ENCODE assay signal across 21 cellular contexts in the genomic region with DNA sequence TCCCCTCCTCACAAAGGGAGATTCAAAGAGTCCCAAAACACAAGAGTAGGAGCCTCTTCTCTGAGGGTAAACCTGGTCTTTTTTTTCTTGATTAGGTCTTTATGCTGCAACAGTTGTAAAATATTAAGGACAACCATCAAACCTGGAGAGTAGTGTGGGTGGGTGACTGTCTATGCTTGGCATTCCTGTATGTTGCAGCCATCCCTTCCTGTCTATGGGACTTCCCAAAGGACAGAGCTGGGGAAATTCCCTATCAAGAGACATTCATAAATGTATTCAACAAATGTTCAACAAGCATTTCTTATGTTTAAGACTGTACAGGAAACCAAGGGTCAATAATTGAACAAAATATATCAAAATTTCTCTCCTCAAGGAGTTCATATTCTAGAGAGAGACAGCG. TPM values are rescaled to one million over a fixed set of nuclear protein-coding genes. Genes with fewer than 3 reads are reported as not detected.
DNase-seq lines count a peak whose midpoint lies in the region; ATAC-seq and TF ChIP-seq lines count a peak whose summit lies in the region.
"Had no signal": no experiment of that assay in that cellular context is flagged by ENCODE, and none has a peak within 500 bp of the region (broad histone marks: within the 10 kb centered on the region; RNA-seq: fewer than 3 reads in every experiment).

No MANE protein-coding gene starts in this region.

- no peaks in the 10 kb centered on the region for H3K27me3 Mint-ChIP-seq in Calu3 (ENCODE audit: unreplicated experiment)
- no peaks in the 10 kb centered on the region for H3K27me3 Mint-ChIP-seq in endodermal cell (ENCODE audit: insufficient read depth)
- H3K27me3 Mint-ChIP-seq: activated CD4-positive, alpha-beta memory T cell treated with anti-CD3 and anti-CD28 coated beads for 36 hours; central memory CD8-positive, alpha-beta T cell; naive thymus-derived CD8-positive, alpha-beta T cell had no signal

- POLR2A ChIA-PET in Panc1 (lab: Charles Lee) = interaction anchor here (0.6 kb wide), 1 partner anchor 174 kb away, joined by 4 read pairs; no protein-coding TSS in a partner anchor

- H3K36me3 ChIP-seq in Panc1 (ENCODE audit: control insufficient read depth, insufficient read depth, low read length) = no peaks in the 10 kb centered on the region
- no peaks in the 10 kb centered on the region for H3K36me3 ChIP-seq in endodermal cell (ENCODE audit: control insufficient read depth, insufficient read depth, low read length)
- H3K36me3 ChIP-seq in uterus = no peaks in the 10 kb centered on the region
- peaks cover 18% of the 10 kb centered on the region for H3K36me3 ChIP-seq in left ventricle myocardium inferior

- no peaks in the 10 kb centered on the region for H3K4me1 ChIP-seq in Panc1 (ENCODE audit: control insufficient read depth, insufficient read depth, low read length)
- H3K4me1 ChIP-seq in endodermal cell (ENCODE audit: control insufficient read depth, insufficient read depth, low read length) = no peaks in the 10 kb centered on the region
- H3K4me1 ChIP-seq in uterus = peaks cover 0 to 6% of the 10 kb centered on the region in 2 donors
- H3K4me1 ChIP-seq in left ventricle myocardium inferior = peaks cover 7% of the 10 kb centered on the region

- intact Hi-C loops in Calu3 (cut with micrococcal nuclease; ENCODE audit: unreplicated experiment) = no loop called here
- intact Hi-C loops in Panc1 (cut with micrococcal nuclease; ENCODE audit: unreplicated experiment) = no loop called here
- intact Hi-C loops in uterus (cut with DNase I; ENCODE audit: low total_unique reads) = no loop called here
- intact Hi-C loops in left ventricle myocardium inferior (cut with micrococcal nuclease) = no loop called here

- no peak overlapping the region for H3K4me3 ChIP-seq in Panc1 (ENCODE audit: low read depth in 2 of 2, low read length in 2 of 2)
- H3K4me3 ChIP-seq in endodermal cell (ENCODE audit: low read length) = no peak overlapping the region
- H3K4me3 ChIP-seq in uterus = no peak overlapping the region
- no peak overlapping the region for H3K4me3 ChIP-seq in left ventricle myocardium inferior
- H3K4me3 ChIP-seq: heart right ventricle had no signal

- no peaks in the 10 kb centered on the region for H3K27me3 ChIP-seq in Panc1 (ENCODE audit: control insufficient read depth, insufficient read depth, low read length)
- no peaks in the 10 kb centered on the region for H3K27me3 ChIP-seq in endodermal cell (ENCODE audit: control insufficient read depth, insufficient read depth, low read length, poor library complexity, severe bottlenecking)
- H3K27me3 ChIP-seq in uterus = no peaks in the 10 kb centered on the region
- H3K27me3 ChIP-seq in left ventricle myocardium inferior (ENCODE audit: low read depth) = no peaks in the 10 kb centered on the region
- H3K27me3 ChIP-seq: heart right ventricle had no signal

- ATAC-seq in Panc1 (peak; percentile 61; the same call in 1 of the 2 replicates), GM21529 (IDR thresholded peaks at IDR 0.05; ENCODE audit: unreplicated experiment) (no peak)
- ATAC-seq: heart right ventricle; left colon; naive thymus-derived CD8-positive, alpha-beta T cell had no signal

- H3K4me1 Mint-ChIP-seq in Calu3 (ENCODE audit: low read depth, unreplicated experiment) = peaks cover 36% of the 10 kb centered on the region
- H3K4me1 Mint-ChIP-seq in endodermal cell = peaks cover 18% of the 10 kb centered on the region

- H3K9me3 ChIP-seq in Panc1 (ENCODE audit: control insufficient read depth, insufficient read depth, low read depth, low read length) (no peaks in the 10 kb centered on the region), endodermal cell (ENCODE audit: control insufficient read depth, low read length) (no peaks in the 10 kb centered on the region), uterus (no peaks in the 10 kb centered on the region), left ventricle myocardium inferior (replicated peaks) (no peaks in the 10 kb centered on the region)
- H3K9me3 ChIP-seq: heart right ventricle had no signal

- peak overlapping the region; percentile 67 for H3K27ac Mint-ChIP-seq in Calu3 (ENCODE audit: unreplicated experiment)
- peak overlapping the region; percentile 49 for H3K27ac Mint-ChIP-seq in endodermal cell
- H3K27ac Mint-ChIP-seq: activated naive CD4-positive, alpha-beta T cell treated with anti-CD3 and anti-CD28 coated beads, Interleukin-2, amount 50 U/mL, for 72 hours; activated T-helper 2 cell treated with anti-CD3 and anti-CD28 coated beads, Interferon-gamma antibody, Interleukin-2, Interleukin-4, amounts not matched to agents 10 μg/mL and 5 μg/mL and 100 μg/mL, durations not matched to agents 14 hours and 24 hours and 36 hours had no signal

- in situ Hi-C loops in Panc1 (cut with HindIII; ENCODE audit: low pct_unique_long_range_greater_than_20kb, low sequenced_read_pairs) = no loop called here

- H3K9ac ChIP-seq in endodermal cell (ENCODE audit: extremely low read depth, low read length, poor library complexity, severe bottlenecking) = no peak overlapping the region

- DNase-seq in Calu3 (no peak), Panc1 (ENCODE audit: low read depth, low spot score) (no peak), endodermal cell (peak; percentile 12), renal cortical epithelial cell (ENCODE audit: low read depth) (peak; percentile 18), uterus (no peak), left ventricle myocardium inferior (no peak)
- no peak for DNase-seq in activated CD4-positive, alpha-beta T cell treated with anti-CD3 and anti-CD28 coated beads for 4 hours
- DNase-seq: activated CD4-positive, alpha-beta memory T cell treated with anti-CD3 and anti-CD28 coated beads for 36 hours; anterior cingulate cortex; C1 segment of cervical spinal cord; heart right ventricle; left colon; naive thymus-derived CD8-positive, alpha-beta T cell; NCI-H187; NCI-H226; T-helper 9 cell had no signal

- H3K36me3 Mint-ChIP-seq in Calu3 (ENCODE audit: insufficient read depth, unreplicated experiment) (peaks cover 10% of the 10 kb centered on the region), endodermal cell (ENCODE audit: low read depth) (peaks cover 20% of the 10 kb centered on the region)

- CTCF ChIA-PET in Calu3 (lab: Charles Lee) = no interaction called here
- CTCF ChIA-PET in Panc1 (lab: Charles Lee) = no interaction called here

- H3K9me3 Mint-ChIP-seq in Calu3 (ENCODE audit: low read depth, unreplicated experiment) = no peaks in the 10 kb centered on the region
- H3K9me3 Mint-ChIP-seq in endodermal cell = no peaks in the 10 kb centered on the region
- H3K9me3 Mint-ChIP-seq: activated CD4-positive, alpha-beta memory T cell treated with anti-CD3 and anti-CD28 coated beads for 36 hours; activated naive CD4-positive, alpha-beta T cell treated with anti-CD3 and anti-CD28 coated beads, Interleukin-2, amount 50 U/mL, for 72 hours; activated T-helper 2 cell treated with anti-CD3 and anti-CD28 coated beads, Interferon-gamma antibody, Interleukin-2, Interleukin-4, amounts not matched to agents 10 μg/mL and 5 μg/mL and 100 μg/mL, durations not matched to agents 14 hours and 24 hours and 36 hours; central memory CD8-positive, alpha-beta T cell; naive thymus-derived CD8-positive, alpha-beta T cell had no signal

- H3K27ac ChIP-seq in Panc1 (ENCODE audit: low read length) = no peak overlapping the region
- H3K27ac ChIP-seq in endodermal cell (ENCODE audit: low read depth, low read length) = no peak overlapping the region
- no peak overlapping the region for H3K27ac ChIP-seq in uterus
- H3K27ac ChIP-seq in left ventricle myocardium inferior (replicated peaks) = no peak overlapping the region
- H3K27ac ChIP-seq: epithelial cell of prostate, heart right ventricle had no signal

- BruUV-seq in Calu3 (replicated peaks; lab: Mats Ljungman, UMichigan) (no TSS peak), Panc1 (replicated peaks; lab: Mats Ljungman, UMichigan) (no TSS peak)

- 95% methylated on average over 1 of the region's 1 CpG; no CpG with 5 or more reads in 1 of the 2 experiments for WGBS in endodermal cell (ENCODE audit: insufficient coverage in 1 of 2, insufficient read length in 1 of 2), 2 experiments

- TF ChIP-seq POLR2A in uterus (IDR thresholded peaks at IDR 0.05) = no peak

- peak overlapping the region; percentile 27 for H3K4me3 Mint-ChIP-seq in Calu3 (ENCODE audit: low read depth, unreplicated experiment)
- H3K4me3 Mint-ChIP-seq in endodermal cell = no peak overlapping the region
- H3K4me3 Mint-ChIP-seq: activated CD4-positive, alpha-beta memory T cell treated with anti-CD3 and anti-CD28 coated beads for 36 hours; central memory CD8-positive, alpha-beta T cell; naive thymus-derived CD8-positive, alpha-beta T cell had no signal

- no peak for TF ChIP-seq CTCF in Calu3 (IDR thresholded peaks at IDR 0.05; ENCODE audit: unreplicated experiment)
- TF ChIP-seq CTCF in Panc1 (IDR thresholded peaks at IDR 0.05) = no peak
- no peak for TF ChIP-seq CTCF in endodermal cell (conservative IDR thresholded peaks at IDR 0.05)
- TF ChIP-seq CTCF in uterus (IDR thresholded peaks at IDR 0.05) = no peak
- no peak for TF ChIP-seq CTCF in left ventricle myocardium inferior (IDR thresholded peaks at IDR 0.05; ENCODE audit: borderline replicate concordance)

RNA-seq across cellular contexts. Expression of gene BTN2A2, which starts 5.5 kb away (rescaled TPM):
- 16.9 and 17.6 TPM in 2 replicates for total RNA-seq in Calu3 (2022)
- 8.1 TPM for total RNA-seq in Panc1 (2021; ENCODE audit: unreplicated experiment)
- 7.8 TPM for polyA plus RNA-seq in Panc1 (2012; ENCODE audit: insufficient read length)
- total RNA-seq in endodermal cell = 10 to 100 TPM; 11.3 to 23.5 TPM
- polyA plus RNA-seq in endodermal cell (2013, experiment 1 of 2) = 14.1 TPM
- 16.1 TPM for polyA plus RNA-seq in endodermal cell (2013, experiment 2 of 2)
- 17.2 and 33.9 TPM in 2 replicates for total RNA-seq in renal cortical epithelial cell
- total RNA-seq in uterus = 10 to 100 TPM in 2 of 4 donors, 1 to 10 TPM in 2; 6.5 to 24.3 (median 14.6) TPM
- 4.2 TPM for total RNA-seq in left ventricle myocardium inferior

RNA-seq across cellular contexts. Expression of gene BTN3A1, which starts 13.6 kb away (rescaled TPM):
- total RNA-seq in Calu3 (2022) (29.0 and 40.5 TPM in 2 replicates), Panc1 (2021; ENCODE audit: unreplicated experiment) (5.0 TPM), endodermal cell (1 to 10 TPM; 1.9 to 2.0 TPM), renal cortical epithelial cell (15.1 and 18.4 TPM in 2 replicates), uterus (10 to 100 TPM in 3 of 4 donors, 1 to 10 TPM in 1; 9.1 to 64.2 (median 20.8) TPM), left ventricle myocardium inferior (9.7 TPM)
- 3.6 TPM for polyA plus RNA-seq in Panc1 (2012; ENCODE audit: insufficient read length)
- 10.2 TPM for polyA plus RNA-seq in endodermal cell (2013, experiment 1 of 2)
- 8.4 TPM for polyA plus RNA-seq in endodermal cell (2013, experiment 2 of 2)

RNA-seq across cellular contexts. Expression of gene BTN3A2, which starts 23.4 kb away (rescaled TPM):
- total RNA-seq in Calu3 (2022) (28.2 and 36.3 TPM in 2 replicates), Panc1 (2021; ENCODE audit: unreplicated experiment) (5.5 TPM), endodermal cell (1 to 10 TPM; 2.1 to 3.6 TPM), renal cortical epithelial cell (22.7 and 24.3 TPM in 2 replicates), uterus (10 to 100 TPM in 3 of 4 donors, 1 to 10 TPM in 1; 8.7 to 70.6 (median 26.4) TPM), left ventricle myocardium inferior (13.1 TPM)
- polyA plus RNA-seq in Panc1 (2012; ENCODE audit: insufficient read length) = 4.6 TPM
- polyA plus RNA-seq in endodermal cell (2013, experiment 1 of 2) = 4.9 TPM
- 2.8 TPM for polyA plus RNA-seq in endodermal cell (2013, experiment 2 of 2)

RNA-seq across cellular contexts. Expression of gene BTN3A3, which starts 51.9 kb away (rescaled TPM):
- total RNA-seq in Calu3 (2022) (15.5 and 20.6 TPM in 2 replicates), Panc1 (2021; ENCODE audit: unreplicated experiment) (0.77 TPM), endodermal cell (1 to 10 TPM; 1.3 to 3.9 TPM), renal cortical epithelial cell (10.1 and 10.6 TPM in 2 replicates), uterus (10 to 100 TPM in 2 of 4 donors, 1 to 10 TPM in 2; 7.2 to 44.4 (median 22.0) TPM), left ventricle myocardium inferior (8.3 TPM)
- polyA plus RNA-seq in Panc1 (2012; ENCODE audit: insufficient read length) = 0.46 TPM
- polyA plus RNA-seq in endodermal cell (2013, experiment 1 of 2) = 2.9 TPM
- 3.4 TPM for polyA plus RNA-seq in endodermal cell (2013, experiment 2 of 2)

Comparison
In these comparisons a context has a peak if more than half of its experiments do, and no peak if none do; other contexts are left out.
1. DNase-seq: peak in endodermal cell (single experiment) and renal cortical epithelial cell (single experiment); none in Calu3 (single experiment), Panc1 (single experiment), activated CD4-positive, alpha-beta T cell treated with anti-CD3 and anti-CD28 coated beads for 4 hours (0 of 2), uterus (0 of 2) and left ventricle myocardium inferior (single experiment).